ENCODE assay signal across 30 cellular contexts in genomic region chr20:50066161-50066834, GRCh38.
"Had no signal": no experiment of that assay in that cellular context is flagged by ENCODE, and none has a peak within 500 bp of the region (broad histone marks: within the 10 kb centered on the region; RNA-seq: fewer than 3 reads in every experiment).

No MANE protein-coding gene starts in this region.

- FAIRE-seq: endometrium, endothelial cell of umbilical vein, frontal cortex had no signal

- ATAC-seq: activated CD4-positive, alpha-beta T cell treated with anti-CD3 and anti-CD28 coated beads for 36 hours; activated CD8-positive, alpha-beta memory T cell treated with anti-CD3 and anti-CD28 coated beads, Interleukin-2, amount 10 ng/mL, durations not matched to agents 7 days and 5 days; activated CD8-positive, alpha-beta T cell treated with anti-CD3 and anti-CD28 coated beads, Interleukin-2, amount 10 ng/mL, durations not matched to agents 7 days and 5 days; activated naive CD8-positive, alpha-beta T cell treated with anti-CD3 and anti-CD28 coated beads, Interleukin-2, amount 50 U/mL, for 24 hours; body of pancreas; T-helper 17 cell had no signal

- H3K27ac ChIP-seq: adrenal gland, body of pancreas, colonic mucosa, epithelial cell of prostate, esophagus squamous epithelium had no signal

- H3K4me1 ChIP-seq: colonic mucosa had no signal

- H3K9me3 ChIP-seq: adrenal gland, body of pancreas, colonic mucosa, esophagus squamous epithelium had no signal

- H3K27me3 ChIP-seq: adrenal gland, body of pancreas, colonic mucosa, esophagus squamous epithelium had no signal

- DNase-seq: activated CD4-positive, alpha-beta memory T cell treated with anti-CD3 and anti-CD28 coated beads for 36 hours; activated CD4-positive, alpha-beta T cell treated with anti-CD3 and anti-CD28 coated beads for 36 hours; activated CD4-positive, alpha-beta T cell treated with anti-CD3 and anti-CD28 coated beads, Interleukin-2, amount 10 ng/mL, durations not matched to agents 24 days and 14 days; activated CD4-positive, CD25-positive, alpha-beta regulatory T cell; activated CD4-positive, CD25-positive, alpha-beta regulatory T cell treated with anti-CD3 and anti-CD28 coated beads, Interleukin-2, amount 50 U/mL, for 72 hours; activated CD8-positive, alpha-beta memory T cell treated with anti-CD3 and anti-CD28 coated beads, Interleukin-2, amount 10 ng/mL, durations not matched to agents 7 days and 5 days; activated CD8-positive, alpha-beta memory T cell treated with anti-CD3 and anti-CD28 coated beads, Interleukin-2, amount 50 U/mL, for 4 hours; activated CD8-positive, alpha-beta T cell treated with anti-CD3 and anti-CD28 coated beads, Interleukin-2, amount 10 ng/mL, durations not matched to agents 7 days and 5 days; activated effector memory CD4-positive, alpha-beta T cell treated with anti-CD3 and anti-CD28 coated beads, Interleukin-2, amount 50 U/mL, for 16 hours; activated naive CD4-positive, alpha-beta T cell treated with anti-CD3 and anti-CD28 coated beads for 36 hours; activated naive CD8-positive, alpha-beta T cell treated with anti-CD3 and anti-CD28 coated beads for 36 hours; activated naive CD8-positive, alpha-beta T cell treated with anti-CD3 and anti-CD28 coated beads, Interleukin-2, amount 50 U/mL, for 24 hours; activated T-cell treated with anti-CD3 and anti-CD28 coated beads, Interleukin-2, amount 50 U/mL, for 1 hour; activated T-cell treated with anti-CD3 and anti-CD28 coated beads, Interleukin-2, amount 50 U/mL, for 48 hours; adrenal gland; amygdala; aorta; body of pancreas; central memory CD4-positive, alpha-beta T cell; cerebellar nuclear complex; colonic mucosa; effector CD8-positive, alpha-beta T cell; esophagus squamous epithelium; head of caudate nucleus; T-helper 17 cell; T1000 had no signal

- H3K36me3 ChIP-seq: adrenal gland, colonic mucosa, esophagus squamous epithelium had no signal

- H3K4me3 ChIP-seq: adrenal gland, body of pancreas, colonic mucosa, esophagus squamous epithelium had no signal
